In genomic region chr7:142808461-142808801, GRCh38 we compare ENCODE assay signal across 11 cellular contexts. TPM values are rescaled to one million over a fixed set of nuclear protein-coding genes. Genes with fewer than 3 reads are reported as not detected.
DNase-seq lines count a peak whose midpoint lies in the region; ATAC-seq, FAIRE-seq and TF ChIP-seq lines count a peak whose summit lies in the region.
"Had no signal": no experiment of that assay in that cellular context is flagged by ENCODE, and none has a peak within 500 bp of the region (broad histone marks: within the 10 kb centered on the region; RNA-seq: fewer than 3 reads in every experiment).

No MANE protein-coding gene starts in this region.

- POLR2A ChIA-PET in CD8-positive, alpha-beta memory T cell (lab: Charles Lee): interaction anchor here (0.6 to 13.3 kb wide), 21 partner anchors 9 to 501 kb away, joined by 3 to 1213 read pairs (median 4); no protein-coding TSS in a partner anchor
- POLR2A ChIA-PET in GM12878 (lab: Charles Lee): interaction anchor here (0.6 to 15.3 kb wide), 6 partner anchors 13 to 146 kb away, joined by 3 to 325 read pairs (median 8); partner anchors contain the start of gene PRSS2

- H3K36me3 Mint-ChIP-seq in CD8-positive, alpha-beta memory T cell: peaks cover 9 to 17% (median 13%) of the 10 kb centered on the region in 3 donors

- SMC1A ChIA-PET in GM12878 (lab: Charles Lee; ENCODE audit: uncharacterized antibody, unreplicated experiment): interaction anchor here (0.8 to 12.9 kb wide), 16 partner anchors 11 to 225 kb away, joined by 3 to 786 read pairs (median 5); partner anchors contain the start of gene PRSS2

- H3K4me1 ChIP-seq in CD8-positive, alpha-beta memory T cell (ENCODE audit: insufficient read depth, low read length): peaks cover 96% of the 10 kb centered on the region
- peaks cover 57% of the 10 kb centered on the region for H3K4me1 ChIP-seq in GM12878 (ENCODE audit: control insufficient read depth, insufficient read depth, low read length)
- H3K4me1 ChIP-seq: vagina had no signal

- no peaks in the 10 kb centered on the region for H3K9me3 Mint-ChIP-seq in CD8-positive, alpha-beta memory T cell

- peaks cover 0 to 7% of the 10 kb centered on the region in 2 donors for H3K27me3 Mint-ChIP-seq in CD8-positive, alpha-beta memory T cell

- no peak for DNase-seq in CD8-positive, alpha-beta memory T cell
- DNase-seq in GM12878 (ENCODE audit: low read depth, low spot score): no peak
- no peak for DNase-seq in NOMO-1 (lab: John Stamatoyannopoulos, UW; ENCODE audit: unreplicated experiment in 2 of 2)
- DNase-seq in DMS79 treated with DMSO at 0.1 percent for 48 hours (lab: John Stamatoyannopoulos, UW): no peak
- DNase-seq in NCI-H146 treated with DMSO at 0.1 percent for 48 hours (lab: John Stamatoyannopoulos, UW; ENCODE audit: unreplicated experiment): no peak
- no peak for DNase-seq in NCI-H128 (lab: John Stamatoyannopoulos, UW; ENCODE audit: unreplicated experiment)

- peak overlapping the region; percentile 99 to 100 (median 100) for H3K27ac Mint-ChIP-seq in CD8-positive, alpha-beta memory T cell

- no peaks in the 10 kb centered on the region for H4K20me1 ChIP-seq in GM12878 (ENCODE audit: control insufficient read depth, insufficient read depth)

- peak overlapping the region; percentile 47 for H3K4me3 ChIP-seq in CD8-positive, alpha-beta memory T cell (ENCODE audit: low read length)
- H3K4me3 ChIP-seq in GM12878: peak overlapping the region; percentile 30; the same call in 1 of the 2 replicates
- H3K4me3 ChIP-seq: vagina had no signal

- TF ChIP-seq EP300 in GM12878 (IDR thresholded peaks at IDR 0.05; ENCODE audit: borderline replicate concordance in 1 of 2, control insufficient read depth in 1 of 2, low read depth in 2 of 2, low read length in 2 of 2): no peak

- no peak for TF ChIP-seq POLR2A in GM12878 (IDR thresholded peaks at IDR 0.05; ENCODE audit: low read depth, low read length)

- peak overlapping the region; percentile 72 for H3K9ac ChIP-seq in GM12878 (ENCODE audit: control insufficient read depth, insufficient read depth, low read length)

- BruUV-seq in GM12878 (replicated peaks; lab: Mats Ljungman, UMichigan): TSS peak; percentile 98

- H3K79me2 ChIP-seq in GM12878 (ENCODE audit: control insufficient read depth, insufficient read depth, low read length): no peaks in the 10 kb centered on the region

- CTCF ChIA-PET in CD8-positive, alpha-beta memory T cell (lab: Charles Lee): interaction anchor here (0.9 to 15.2 kb wide), 13 partner anchors 12 to 576 kb away, joined by 3 to 508 read pairs (median 5); no protein-coding TSS in a partner anchor
- CTCF ChIA-PET in GM12878 (lab: Yijun Ruan, JAX): interaction anchor here (0.6 to 28.6 kb wide), 16 partner anchors 9 to 221 kb away, joined by 3 to 1055 read pairs (median 6); partner anchors contain the start of gene PRSS2

- intact Hi-C loops in GM12878 (cut with micrococcal nuclease; ENCODE audit: unreplicated experiment): loop anchor here (1.0 to 2.0 kb wide), 2 partner anchors 11 to 22 kb away; no protein-coding TSS in a partner anchor

- peaks cover 88 to 98% (median 97%) of the 10 kb centered on the region in 3 donors for H3K4me1 Mint-ChIP-seq in CD8-positive, alpha-beta memory T cell

- in situ Hi-C loops in GM12878 (cut with MboI): loop anchor here (10.0 kb wide), 1 partner anchor 1244 kb away; no protein-coding TSS in a partner anchor

- TF ChIP-seq CTCF in GM12878 (IDR thresholded peaks at IDR 0.05 in 2 of 3, conservative IDR thresholded peaks at IDR 0.05 in 1 of 3; ENCODE audit: control insufficient read depth in 2 of 3, extremely low read depth in 1 of 3, insufficient read depth in 1 of 3, low read depth in 3 of 3, low read length in 3 of 3): no peak

- RAD21 ChIA-PET in GM12878 (lab: Charles Lee; ENCODE audit: unreplicated experiment): interaction anchor here (0.7 to 13.5 kb wide), 12 partner anchors 8 to 226 kb away, joined by 3 to 813 read pairs (median 6); partner anchors contain the start of gene PRSS2

- ATAC-seq in GM21360 (IDR thresholded peaks at IDR 0.05; ENCODE audit: unreplicated experiment) (peak; percentile 21), HG03342 (IDR thresholded peaks at IDR 0.05; ENCODE audit: unreplicated experiment) (peak; percentile 21), GM12878 (peak; percentile 40)

- H3K4me3 Mint-ChIP-seq in CD8-positive, alpha-beta memory T cell: peak overlapping the region; percentile 68 to 91 (median 80)

- FAIRE-seq in GM12878 (lab: Jason Lieb, UNC): no peak

- H3K27me3 ChIP-seq in CD8-positive, alpha-beta memory T cell (ENCODE audit: insufficient read depth, low read length, poor library complexity, severe bottlenecking): no peaks in the 10 kb centered on the region
- no peaks in the 10 kb centered on the region for H3K27me3 ChIP-seq in GM12878 (replicated peaks in 1 of 2; ENCODE audit: control insufficient read depth in 2 of 2, insufficient read depth in 2 of 2, low read length in 1 of 2)
- H3K27me3 ChIP-seq: vagina had no signal

- peak overlapping the region; percentile 5; the same call in 1 of the 2 replicates for H2AFZ ChIP-seq in GM12878 (ENCODE audit: control insufficient read depth, low read depth, low read length)

- H3K27ac ChIP-seq in CD8-positive, alpha-beta memory T cell (ENCODE audit: low read depth, low read length): peak overlapping the region; percentile 92
- peak overlapping the region; percentile 99 for H3K27ac ChIP-seq in GM12878 (ENCODE audit: control insufficient read depth, insufficient read depth)
- H3K27ac ChIP-seq: vagina had no signal

- H3K4me2 ChIP-seq in GM12878 (ENCODE audit: control insufficient read depth, insufficient read depth): peak overlapping the region; percentile 81

- peaks cover 8% of the 10 kb centered on the region for H3K36me3 ChIP-seq in CD8-positive, alpha-beta memory T cell (ENCODE audit: insufficient read depth, low read length)
- H3K36me3 ChIP-seq in GM12878 (ENCODE audit: control insufficient read depth in 2 of 2, insufficient read depth in 2 of 2, low read length in 1 of 2): no peaks in the 10 kb centered on the region
- H3K36me3 ChIP-seq: vagina had no signal

- no peaks in the 10 kb centered on the region for H3K9me3 ChIP-seq in CD8-positive, alpha-beta memory T cell (ENCODE audit: low read length)
- no peaks in the 10 kb centered on the region for H3K9me3 ChIP-seq in GM12878 (replicated peaks; ENCODE audit: control insufficient read depth, insufficient read depth, low read length)
- H3K9me3 ChIP-seq: vagina had no signal

- no peak for TF ChIP-seq RAD21 in GM12878 (IDR thresholded peaks at IDR 0.05; ENCODE audit: insufficient read depth, low read depth, low read length)

RNA-seq across cellular contexts. Expression of gene PRSS2, which starts 37.7 kb away (rescaled TPM):
- total RNA-seq in CD8-positive, alpha-beta memory T cell: not detected
- not detected for polyA plus RNA-seq in CD8-positive, alpha-beta memory T cell
- total RNA-seq in GM12878 (2013; cell fraction: nucleolus; rRNA removed): not detected in 2 replicates
- total RNA-seq in GM12878 (2014; rRNA removed) (not detected in 2 replicates), GM12878 (2014; rRNA removed; fragmentation: Illumina TruSeq; extraction: Trizol) (not detected in 2 replicates), GM12878 (2021) (28.8 and 35.7 TPM in 2 replicates)
- polyA plus RNA-seq in GM12878 (2011; ENCODE audit: low read depth): not detected
- polyA plus RNA-seq in GM12878 (2011; rRNA removed) (0.41 TPM in 1 of 2 replicates, not detected in the other), GM12878 (2014; fragmentation: Illumina TruSeq; extraction: Trizol) (not detected in 2 replicates), GM12878 (2014; fragmentation: Nextera tagmentation; extraction: Ambion mirVana) (not detected), GM12878 (2014; rRNA removed) (0.28 TPM in 1 of 2 replicates, not detected in the other), GM12878 (2016; fragmentation: Nextera tagmentation; extraction: Ambion mirVana) (under 1 TPM in 1 of 2 experiments, not detected in 1; 0.21 TPM)
- polyA plus RNA-seq in GM12878 (2011; cell fraction: cytosol; rRNA removed): 0.40 and 0.53 TPM in 2 replicates
- polyA plus RNA-seq in GM12878 (2011; cell fraction: nucleus; rRNA removed): 0.37 and 1.0 TPM in 2 replicates
- polyA plus RNA-seq in GM12878 (2012): 0.25 and 0.28 TPM in 2 replicates
- 0.82 TPM in 1 of 2 replicates, not detected in the other for polyA minus RNA-seq in GM12878 (2011; rRNA and poly(A)+ RNA removed)
- polyA minus RNA-seq in GM12878 (2011; cell fraction: cytosol; rRNA and poly(A)+ RNA removed): not detected in 2 replicates
- polyA minus RNA-seq in GM12878 (2011; cell fraction: nucleus; rRNA and poly(A)+ RNA removed): not detected in 2 replicates
- total RNA-seq: Daoy, renal cortical epithelial cell, vagina had no signal

RNA-seq across cellular contexts. Expression of gene EPHB6, which starts 46.4 kb away (rescaled TPM):
- total RNA-seq in CD8-positive, alpha-beta memory T cell: 1 to 10 TPM; 6.0 to 8.1 TPM
- 13.7 TPM for polyA plus RNA-seq in CD8-positive, alpha-beta memory T cell
- 0.69 and 1.5 TPM in 2 replicates for total RNA-seq in GM12878 (2013; cell fraction: nucleolus; rRNA removed)
- 0.34 TPM in 1 of 2 replicates, not detected in the other for total RNA-seq in GM12878 (2014; rRNA removed)
- 0.22 TPM in 1 of 2 replicates, not detected in the other for total RNA-seq in GM12878 (2014; rRNA removed; fragmentation: Illumina TruSeq; extraction: Trizol)
- 0.41 and 0.93 TPM in 2 replicates for total RNA-seq in GM12878 (2021)
- not detected for polyA plus RNA-seq in GM12878 (2011; ENCODE audit: low read depth)
- polyA plus RNA-seq in GM12878 (2011; rRNA removed): 0.49 and 1.3 TPM in 2 replicates
- 1.5 and 2.3 TPM in 2 replicates for polyA plus RNA-seq in GM12878 (2011; cell fraction: cytosol; rRNA removed)
- 9.0 and 10.4 TPM in 2 replicates for polyA plus RNA-seq in GM12878 (2011; cell fraction: nucleus; rRNA removed)
- 0.18 TPM in 2 replicates for polyA plus RNA-seq in GM12878 (2012)
- polyA plus RNA-seq in GM12878 (2014; fragmentation: Illumina TruSeq; extraction: Trizol): 0.06 TPM in 1 of 2 replicates, not detected in the other
- under 1 TPM in 1 of 2 experiments, not detected in 1; 0.11 TPM for polyA plus RNA-seq in GM12878 (2014; fragmentation: Nextera tagmentation; extraction: Ambion mirVana)
- polyA plus RNA-seq in GM12878 (2014; rRNA removed): 0.68 and 0.88 TPM in 2 replicates
- polyA plus RNA-seq in GM12878 (2016; fragmentation: Nextera tagmentation; extraction: Ambion mirVana): under 1 TPM in 1 of 2 experiments, not detected in 1; 0.47 TPM
- polyA minus RNA-seq in GM12878 (2011; rRNA and poly(A)+ RNA removed): 0.95 and 2.0 TPM in 2 replicates
- polyA minus RNA-seq in GM12878 (2011; cell fraction: cytosol; rRNA and poly(A)+ RNA removed): 2.9 and 3.8 TPM in 2 replicates
- polyA minus RNA-seq in GM12878 (2011; cell fraction: nucleus; rRNA and poly(A)+ RNA removed): 1.3 and 2.5 TPM in 2 replicates

RNA-seq across cellular contexts. Expression of gene PRSS1, which starts 59.2 kb away (rescaled TPM):
- not detected for total RNA-seq in CD8-positive, alpha-beta memory T cell
- not detected for polyA plus RNA-seq in CD8-positive, alpha-beta memory T cell
- not detected in 2 replicates for total RNA-seq in GM12878 (2013; cell fraction: nucleolus; rRNA removed)
- total RNA-seq in GM12878 (2014; rRNA removed) (not detected in 2 replicates), GM12878 (2014; rRNA removed; fragmentation: Illumina TruSeq; extraction: Trizol) (not detected in 2 replicates), GM12878 (2021) (11.9 and 12.4 TPM in 2 replicates)
- not detected for polyA plus RNA-seq in GM12878 (2011; ENCODE audit: low read depth)
- polyA plus RNA-seq in GM12878 (2011; rRNA removed) (not detected in 2 replicates), GM12878 (2014; fragmentation: Illumina TruSeq; extraction: Trizol) (not detected in 2 replicates), GM12878 (2014; fragmentation: Nextera tagmentation; extraction: Ambion mirVana) (not detected), GM12878 (2014; rRNA removed) (not detected in 2 replicates), GM12878 (2016; fragmentation: Nextera tagmentation; extraction: Ambion mirVana) (not detected)
- polyA plus RNA-seq in GM12878 (2011; cell fraction: cytosol; rRNA removed): not detected in 2 replicates
- polyA plus RNA-seq in GM12878 (2011; cell fraction: nucleus; rRNA removed): not detected in 2 replicates
- polyA plus RNA-seq in GM12878 (2012): not detected in 2 replicates
- not detected in 2 replicates for polyA minus RNA-seq in GM12878 (2011; rRNA and poly(A)+ RNA removed)
- not detected in 2 replicates for polyA minus RNA-seq in GM12878 (2011; cell fraction: cytosol; rRNA and poly(A)+ RNA removed)
- polyA minus RNA-seq in GM12878 (2011; cell fraction: nucleus; rRNA and poly(A)+ RNA removed): not detected in 2 replicates
- total RNA-seq: Daoy, renal cortical epithelial cell, vagina had no signal
